Comparison of ENCODE assay signal across 1 cellular context in genomic region chrX:103503163-103503852, GRCh38.
TF ChIP-seq lines count a peak whose summit lies in the region.

No MANE protein-coding gene starts in this region.

TF ChIP-seq in H1, 55 proteins besides CTCF, POLR2A, EP300 and RAD21 (continued from another document):
- TF ChIP-seq RFX5 (IDR thresholded peaks at IDR 0.05; ENCODE audit: borderline replicate concordance, low read depth, low read length) (no peak), SIX5 (IDR thresholded peaks at IDR 0.05; ENCODE audit: low read depth, low read length) (no peak)
